ENCODE assay signal across 8 cellular contexts in genomic region chr11:32829680-32830412, GRCh38. TPM values are rescaled to one million over a fixed set of nuclear protein-coding genes. Genes with fewer than 3 reads are reported as not detected.
DNase-seq lines count a peak whose midpoint lies in the region; ATAC-seq and TF ChIP-seq lines count a peak whose summit lies in the region.

Gene PRRG4, plus strand, starts transcription at chr11:32829927. Its CDS starts 603 bp downstream, at chr11:32830530.

- ATAC-seq in HCT116 (peak; percentile 95), activated B cell treated with CpG ODN at 0.5 μM for 24 hours (ENCODE audit: low read depth) (peak; percentile 78)

- intact Hi-C loops in HCT116 (cut with micrococcal nuclease): no loop called here
- intact Hi-C loops in activated B cell treated with CpG ODN at 0.5 μM for 24 hours (cut with micrococcal nuclease): loop anchor here (2.0 kb wide), 1 partner anchor 63 kb away; the partner anchor contains the start of gene QSER1

- no peaks in the 10 kb centered on the region for H3K9me2 ChIP-seq in HCT116 (ENCODE audit: insufficient read depth)

- H3K9ac ChIP-seq in HCT116 (ENCODE audit: low read length) (peak within 1 kb of the TSS; percentile 64), mucosa of stomach (ENCODE audit: low read length) (peak within 1 kb of the TSS; percentile 88)

- peaks cover 13% of the 10 kb centered on the region for H3K27me3 Mint-ChIP-seq in activated B cell treated with CpG ODN at 0.5 μM for 24 hours

- BruUV-seq in HCT116 (replicated peaks; lab: Mats Ljungman, UMichigan): no TSS peak

- H3K4me1 Mint-ChIP-seq in activated B cell treated with CpG ODN at 0.5 μM for 24 hours: peaks cover 12% of the 10 kb centered on the region

- H3K4me2 ChIP-seq in HCT116 (ENCODE audit: low read length): peak within 1 kb of the TSS; percentile 82

- H3K36me3 ChIP-seq in HCT116 (ENCODE audit: control insufficient read depth in 1 of 2, insufficient read depth in 2 of 2, low read length in 2 of 2): no peaks in the 10 kb centered on the region
- no peaks in the 10 kb centered on the region for H3K36me3 ChIP-seq in MG63
- no peaks in the 10 kb centered on the region for H3K36me3 ChIP-seq in mucosa of stomach (ENCODE audit: control insufficient read depth, insufficient read depth, low read length)
- no peaks in the 10 kb centered on the region for H3K36me3 ChIP-seq in suprapubic skin

- peak within 1 kb of the TSS; percentile 90 for H3K4me3 Mint-ChIP-seq in activated B cell treated with CpG ODN at 0.5 μM for 24 hours

- POLR2A ChIA-PET in HCT116 (lab: Charles Lee) (interaction anchor here (0.7 kb wide), 1 partner anchor 9 kb away, joined by 3 read pairs; no protein-coding TSS in a partner anchor), activated B cell treated with CpG ODN at 0.5 μM for 24 hours (lab: Charles Lee) (no interaction called here)

- peak within 1 kb of the TSS; percentile 83 for H2AFZ ChIP-seq in HCT116 (ENCODE audit: low read depth, low read length, poor library complexity, severe bottlenecking)

- TF ChIP-seq RAD21 in HCT116 (IDR thresholded peaks at IDR 0.05; ENCODE audit: low read depth): no peak

- no peaks in the 10 kb centered on the region for H4K20me1 ChIP-seq in HCT116 (ENCODE audit: insufficient read depth)

- TF ChIP-seq EP300 in suprapubic skin (IDR thresholded peaks at IDR 0.05): no peak

- H3K36me3 Mint-ChIP-seq in activated B cell treated with CpG ODN at 0.5 μM for 24 hours (ENCODE audit: low read depth): no peaks in the 10 kb centered on the region

- H3K27ac ChIP-seq in HCT116 (ENCODE audit: low read depth, low read length) (peak within 1 kb of the TSS; percentile 51), suprapubic skin (peak within 1 kb of the TSS; percentile 83)

- CTCF ChIA-PET in HCT116 (lab: Charles Lee) (interaction anchor here (1.0 kb wide), 1 partner anchor 872 kb away, joined by 3 read pairs; no protein-coding TSS in a partner anchor), activated B cell treated with CpG ODN at 0.5 μM for 24 hours (lab: Charles Lee) (no interaction called here)

- RAD21 ChIA-PET in HCT116 (lab: Charles Lee; ENCODE audit: low non-redundant PET in 1 of 2, low total read pairs in 2 of 2, uncharacterized antibody in 2 of 2, unreplicated experiment in 2 of 2): no interaction called here

- H3K79me2 ChIP-seq in HCT116 (ENCODE audit: insufficient read depth, low read length): no peaks in the 10 kb centered on the region

- H3K4me1 ChIP-seq in HCT116 (ENCODE audit: control insufficient read depth in 1 of 2, insufficient read depth in 2 of 2, low read length in 2 of 2) (peaks cover 7 to 13% of the 10 kb centered on the region in 2 experiments), mucosa of stomach (ENCODE audit: control insufficient read depth, insufficient read depth, low read length) (no peaks in the 10 kb centered on the region), suprapubic skin (peaks cover 20% of the 10 kb centered on the region)

- no peak for TF ChIP-seq POLR2A in HCT116 (IDR thresholded peaks at IDR 0.05; ENCODE audit: borderline replicate concordance, extremely low read depth, insufficient read depth, insufficient read length)
- peak; percentile 70 for TF ChIP-seq POLR2A in erythroblast (IDR thresholded peaks at IDR 0.05; ENCODE audit: low read length)
- TF ChIP-seq POLR2A in suprapubic skin (IDR thresholded peaks at IDR 0.05): peak in 1 of 2 donors; percentile 20

- no peaks in the 10 kb centered on the region for H3K9me3 Mint-ChIP-seq in activated B cell treated with CpG ODN at 0.5 μM for 24 hours

- H3K27ac Mint-ChIP-seq in activated B cell treated with CpG ODN at 0.5 μM for 24 hours: peak within 1 kb of the TSS; percentile 59

- 3% methylated on average over 28 of the region's 85 CpGs for WGBS in suprapubic skin

- no peaks in the 10 kb centered on the region for H3K9me3 ChIP-seq in HCT116 (ENCODE audit: control insufficient read depth in 1 of 2, insufficient read depth in 1 of 2, low read depth in 1 of 2, low read length in 2 of 2)
- H3K9me3 ChIP-seq in MG63: no peaks in the 10 kb centered on the region
- H3K9me3 ChIP-seq in mucosa of stomach (ENCODE audit: control insufficient read depth, low read length): no peaks in the 10 kb centered on the region
- H3K9me3 ChIP-seq in suprapubic skin: no peaks in the 10 kb centered on the region

- DNase-seq in activated CD4-positive, alpha-beta T cell treated with anti-CD3 and anti-CD28 coated beads for 48 hours: peak; percentile 63
- DNase-seq in activated CD4-positive, alpha-beta T cell treated with anti-CD3 and anti-CD28 coated beads for 1 hour: no peak
- DNase-seq in HCT116 (ENCODE audit: low read depth, low spot score) (no peak), MG63 (peak; percentile 45), activated B cell treated with CpG ODN at 0.5 μM for 24 hours (peak; percentile 36), erythroblast (lab: John Stamatoyannopoulos, UW) (peak; percentile 70 to 73), suprapubic skin (ENCODE audit: low spot score in 2 of 2) (peak in 1 of 2 donors; percentile 68)

- H3K27me3 ChIP-seq in HCT116 (ENCODE audit: insufficient read depth, low read length) (no peaks in the 10 kb centered on the region), MG63 (no peaks in the 10 kb centered on the region), mucosa of stomach (ENCODE audit: control insufficient read depth, insufficient read depth, low read length) (no peaks in the 10 kb centered on the region), suprapubic skin (no peaks in the 10 kb centered on the region)

- TF ChIP-seq CTCF in HCT116 (IDR thresholded peaks at IDR 0.05 in 2 of 3, conservative IDR thresholded peaks at IDR 0.05 in 1 of 3; ENCODE audit: borderline replicate concordance in 1 of 3, insufficient read depth in 1 of 3, low read depth in 2 of 3, low read length in 2 of 3) (no peak), activated B cell treated with CpG ODN at 0.5 μM for 24 hours (IDR thresholded peaks at IDR 0.05) (no peak), suprapubic skin (IDR thresholded peaks at IDR 0.05) (no peak)

- H3K4me3 ChIP-seq in HCT116 (replicated peaks in 1 of 2; ENCODE audit: low read depth in 1 of 2, low read length in 2 of 2): peak within 1 kb of the TSS; percentile 62 to 64
- H3K4me3 ChIP-seq in MG63: peak within 1 kb of the TSS; percentile 45
- H3K4me3 ChIP-seq in mucosa of stomach (ENCODE audit: low read length): peak within 1 kb of the TSS; percentile 71
- H3K4me3 ChIP-seq in suprapubic skin: peak within 1 kb of the TSS; percentile 64

TF ChIP-seq in HCT116, 20 proteins besides CTCF, POLR2A, EP300 and RAD21:
- TF ChIP-seq ZBTB33 (IDR thresholded peaks at IDR 0.05; ENCODE audit: extremely low read depth, insufficient replicate concordance, low read length): no peak
- peak; percentile 83 for TF ChIP-seq POLR2AphosphoS5 (IDR thresholded peaks at IDR 0.05; ENCODE audit: low read depth, low read length)
- TF ChIP-seq SIN3A (IDR thresholded peaks at IDR 0.05; ENCODE audit: low read depth): no peak; the same call in 1 of the 2 replicates
- no peak for TF ChIP-seq TCF7L2 (IDR thresholded peaks at IDR 0.05; ENCODE audit: borderline replicate concordance, extremely low read depth, insufficient read depth, insufficient read length)
- TF ChIP-seq ZNF274 (IDR thresholded peaks at IDR 0.05; ENCODE audit: low read depth, low read length): no peak
- peak; percentile 74 for TF ChIP-seq ZFX (IDR thresholded peaks at IDR 0.05)
TF ChIP-seq in HCT116: peak in this region for 2.

RNA-seq across cellular contexts. Expression of gene PRRG4, which starts in this region (rescaled TPM):
- 5.4 TPM for total RNA-seq in HCT116 (2021; ENCODE audit: unreplicated experiment)
- polyA plus RNA-seq in HCT116 (2012): 2.1 and 2.4 TPM in 2 replicates
- total RNA-seq in MG63 (2014; rRNA removed; shearing (Covaris generic); ENCODE audit: low replicate concordance): 0.13 and 1.4 TPM in 2 replicates
- 0.17 and 0.33 TPM in 2 replicates for total RNA-seq in activated B cell treated with CpG ODN at 0.5 μM for 24 hours
- 10 to 100 TPM; 17.5 to 36.8 (median 34.5) TPM for total RNA-seq in suprapubic skin

Comparison
In these comparisons a context has a peak if more than half of its experiments do, and no peak if none do; other contexts are left out.
1. DNase-seq: peak in activated CD4-positive, alpha-beta T cell treated with anti-CD3 and anti-CD28 coated beads for 48 hours (single experiment), MG63 (single experiment) and erythroblast (2 of 2); none in activated CD4-positive, alpha-beta T cell treated with anti-CD3 and anti-CD28 coated beads for 1 hour (single experiment) and HCT116 (single experiment).
2. Peak in DNase-seq and ATAC-seq in activated B cell treated with CpG ODN at 0.5 μM for 24 hours; RNA of the gene not detected or under 1 TPM.
3. Peak in every context shown above with its lines, with median percentiles within 50 percentile points of each other: H3K4me3 ChIP-seq.